In the genomic region with DNA sequence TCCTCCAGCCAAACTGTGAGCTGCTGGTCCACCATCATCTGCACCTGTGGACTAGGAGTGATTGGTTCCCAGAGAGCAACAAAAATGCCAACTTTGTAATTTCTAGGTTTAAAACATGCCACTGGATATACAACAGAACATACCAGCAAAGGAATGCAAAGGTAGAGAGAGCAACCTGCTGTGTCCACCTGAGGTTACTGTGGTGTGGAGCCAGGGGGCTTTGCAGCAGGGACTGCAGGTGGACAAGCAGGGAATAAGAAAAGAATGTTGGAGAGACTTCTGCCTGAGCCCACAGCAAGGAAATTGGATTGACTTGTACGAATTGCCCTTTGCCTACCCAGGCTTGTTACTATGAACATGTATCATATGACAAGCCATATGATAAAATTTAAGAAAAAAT, we compare ENCODE assay signal across 35 cellular contexts.
"Had no signal": no experiment of that assay in that cellular context is flagged by ENCODE, and none has a peak within 500 bp of the region (broad histone marks: within the 10 kb centered on the region; RNA-seq: fewer than 3 reads in every experiment).

No MANE protein-coding gene starts in this region.

- H3K4me3 ChIP-seq: adrenal gland, body of pancreas, breast epithelium had no signal

- DNase-seq: activated B cell treated with CpG ODN at 0.5 μM for 24 hours; activated CD4-positive, alpha-beta memory T cell treated with anti-CD3 and anti-CD28 coated beads for 36 hours; activated CD4-positive, alpha-beta T cell treated with anti-CD3 and anti-CD28 coated beads for 4 hours; activated CD4-positive, alpha-beta T cell treated with anti-CD3 and anti-CD28 coated beads, Interleukin-2, amount 10 ng/mL, durations not matched to agents 24 days and 14 days; activated CD4-positive, alpha-beta T cell treated with anti-CD3 and anti-CD28 coated beads, Interleukin-2, amount 50 U/mL, for 1 hour; activated CD4-positive, alpha-beta T cell treated with anti-CD3 and anti-CD28 coated beads, Interleukin-2, amount 50 U/mL, for 4 hours; activated CD4-positive, CD25-positive, alpha-beta regulatory T cell treated with anti-CD3 and anti-CD28 coated beads, Interleukin-2, amount 50 U/mL, for 72 hours; activated CD8-positive, alpha-beta memory T cell treated with anti-CD3 and anti-CD28 coated beads, Interleukin-2, amount 50 U/mL, for 4 hours; activated CD8-positive, alpha-beta T cell treated with anti-CD3 and anti-CD28 coated beads for 36 hours; activated effector memory CD4-positive, alpha-beta T cell treated with anti-CD3 and anti-CD28 coated beads, Interleukin-2, amount 50 U/mL, for 16 hours; activated gamma-delta T cell treated with Interleukin-2 at 50 U/mL for 16 hours; activated naive CD4-positive, alpha-beta T cell; activated naive CD4-positive, alpha-beta T cell treated with anti-CD3 and anti-CD28 coated beads for 36 hours; activated naive CD4-positive, alpha-beta T cell treated with anti-CD3 and anti-CD28 coated beads, Interleukin-2, amount 50 U/mL, for 16 hours; activated naive CD8-positive, alpha-beta T cell treated with anti-CD3 and anti-CD28 coated beads for 36 hours; activated T-cell treated with anti-CD3 and anti-CD28 coated beads for 4 hours; activated T-cell treated with anti-CD3 and anti-CD28 coated beads, Interleukin-2, amount 50 U/mL, for 1 hour; activated T-cell treated with anti-CD3 and anti-CD28 coated beads, Interleukin-2, amount 50 U/mL, for 4 hours; activated T-cell treated with anti-CD3 and anti-CD28 coated beads, Interleukin-2, amount 50 U/mL, for 72 hours; adrenal gland; amniotic stem cell; aorta; body of pancreas; brain microvascular endothelial cell; central memory CD4-positive, alpha-beta T cell; T-helper 1 cell; T-helper 2 cell; T-helper 9 cell; WERI-Rb-1 had no signal

- H3K36me3 ChIP-seq: adrenal gland, brain microvascular endothelial cell, breast epithelium, WERI-Rb-1 had no signal

- H3K27ac Mint-ChIP-seq: activated B cell treated with CpG ODN at 0.5 μM for 24 hours; activated CD4-positive, alpha-beta memory T cell treated with anti-CD3 and anti-CD28 coated beads for 36 hours; activated CD4-positive, alpha-beta T cell treated with anti-CD3 and anti-CD28 coated beads, Interleukin-2, amount 10 ng/mL, durations not matched to agents 24 days and 14 days; activated CD8-positive, alpha-beta T cell treated with anti-CD3 and anti-CD28 coated beads for 36 hours; activated naive CD4-positive, alpha-beta T cell treated with anti-CD3 and anti-CD28 coated beads for 36 hours; activated naive CD4-positive, alpha-beta T cell treated with anti-CD3 and anti-CD28 coated beads, Interleukin-2, amount 50 U/mL, for 72 hours; activated naive CD8-positive, alpha-beta T cell treated with anti-CD3 and anti-CD28 coated beads for 36 hours; activated T-cell treated with anti-CD3 and anti-CD28 coated beads, Interleukin-2, amount 50 U/mL, for 72 hours; activated T-helper 1 cell treated with anti-CD3 and anti-CD28 coated beads, Interleukin-12 subunit alpha, Interleukin-12 subunit beta, Interleukin-2, Interleukin-4 antibody, amounts not matched to agents 30 ng/mL and 10 ng/mL and 1 ng/mL, durations not matched to agents 14 hours and 24 hours and 36 hours; activated T-helper 17 cell treated with anti-CD3 and anti-CD28 coated beads, Interleukin-2, amount 50 U/mL, for 72 hours; T-helper 1 cell treated with Interleukin-12 subunit alpha and Interleukin-12 subunit beta and Interleukin-4 antibody, amounts not matched to agents 30 μg/mL and 1 μg/mL, for 36 hours; T-helper 2 cell treated with Interferon-gamma antibody and Interleukin-4, amounts not matched to agents 5 μg/mL and 100 μg/mL, for 36 hours had no signal

- H3K27me3 Mint-ChIP-seq: activated B cell treated with CpG ODN at 0.5 μM for 24 hours; activated CD4-positive, alpha-beta memory T cell treated with anti-CD3 and anti-CD28 coated beads for 36 hours; activated CD4-positive, alpha-beta T cell treated with anti-CD3 and anti-CD28 coated beads, Interleukin-2, amount 10 ng/mL, durations not matched to agents 24 days and 14 days; activated CD8-positive, alpha-beta T cell treated with anti-CD3 and anti-CD28 coated beads for 36 hours; activated naive CD8-positive, alpha-beta T cell treated with anti-CD3 and anti-CD28 coated beads for 36 hours; activated T-helper 17 cell treated with anti-CD3 and anti-CD28 coated beads, Interleukin-2, amount 50 U/mL, for 72 hours had no signal

- ATAC-seq: activated CD8-positive, alpha-beta T cell treated with anti-CD3 and anti-CD28 coated beads for 36 hours; activated naive CD4-positive, alpha-beta T cell treated with anti-CD3 and anti-CD28 coated beads, Interleukin-2, amount 50 U/mL, for 72 hours; activated T-cell treated with anti-CD3 and anti-CD28 coated beads, Interleukin-2, amount 50 U/mL, for 4 hours; activated T-cell treated with anti-CD3 and anti-CD28 coated beads, Interleukin-2, amount 50 U/mL, for 72 hours; activated T-helper 17 cell treated with anti-CD3 and anti-CD28 coated beads, Interleukin-2, amount 50 U/mL, for 72 hours; body of pancreas had no signal

- H3K9me3 Mint-ChIP-seq: activated naive CD8-positive, alpha-beta T cell treated with anti-CD3 and anti-CD28 coated beads for 36 hours; activated T-cell treated with anti-CD3 and anti-CD28 coated beads, Interleukin-2, amount 50 U/mL, for 4 hours had no signal

- H3K27me3 ChIP-seq: adrenal gland, body of pancreas, brain microvascular endothelial cell, breast epithelium had no signal

- H3K9me3 ChIP-seq: adrenal gland, body of pancreas had no signal

- H3K36me3 Mint-ChIP-seq: activated CD4-positive, alpha-beta memory T cell treated with anti-CD3 and anti-CD28 coated beads for 36 hours; activated naive CD4-positive, alpha-beta T cell treated with anti-CD3 and anti-CD28 coated beads, Interleukin-2, amount 50 U/mL, for 72 hours; activated naive CD8-positive, alpha-beta T cell treated with anti-CD3 and anti-CD28 coated beads for 36 hours had no signal

- H3K27ac ChIP-seq: adrenal gland, body of pancreas, breast epithelium, WERI-Rb-1 had no signal

- H3K4me3 Mint-ChIP-seq: activated B cell treated with CpG ODN at 0.5 μM for 24 hours; activated CD4-positive, alpha-beta memory T cell treated with anti-CD3 and anti-CD28 coated beads for 36 hours; activated CD4-positive, alpha-beta T cell treated with anti-CD3 and anti-CD28 coated beads, Interleukin-2, amount 10 ng/mL, durations not matched to agents 24 days and 14 days; activated CD8-positive, alpha-beta T cell treated with anti-CD3 and anti-CD28 coated beads for 36 hours; activated naive CD4-positive, alpha-beta T cell treated with anti-CD3 and anti-CD28 coated beads for 36 hours; activated naive CD8-positive, alpha-beta T cell treated with anti-CD3 and anti-CD28 coated beads for 36 hours; activated T-cell treated with anti-CD3 and anti-CD28 coated beads, Interleukin-2, amount 50 U/mL, for 4 hours; activated T-cell treated with anti-CD3 and anti-CD28 coated beads, Interleukin-2, amount 50 U/mL, for 72 hours; activated T-helper 1 cell treated with anti-CD3 and anti-CD28 coated beads, Interleukin-12 subunit alpha, Interleukin-12 subunit beta, Interleukin-2, Interleukin-4 antibody, amounts not matched to agents 30 ng/mL and 10 ng/mL and 1 ng/mL, durations not matched to agents 14 hours and 24 hours and 36 hours; activated T-helper 17 cell treated with anti-CD3 and anti-CD28 coated beads, Interleukin-2, amount 50 U/mL, for 72 hours; T-helper 1 cell treated with Interleukin-12 subunit alpha and Interleukin-12 subunit beta and Interleukin-4 antibody, amounts not matched to agents 30 μg/mL and 1 μg/mL, for 36 hours; T-helper 2 cell treated with Interferon-gamma antibody and Interleukin-4, amounts not matched to agents 5 μg/mL and 100 μg/mL, for 36 hours had no signal

- H3K4me1 ChIP-seq: adrenal gland, body of pancreas, breast epithelium had no signal

- H3K4me1 Mint-ChIP-seq: activated B cell treated with CpG ODN at 0.5 μM for 24 hours; activated CD4-positive, alpha-beta T cell treated with anti-CD3 and anti-CD28 coated beads, Interleukin-2, amount 10 ng/mL, durations not matched to agents 24 days and 14 days; activated naive CD8-positive, alpha-beta T cell treated with anti-CD3 and anti-CD28 coated beads for 36 hours; activated T-helper 17 cell treated with anti-CD3 and anti-CD28 coated beads, Interleukin-2, amount 50 U/mL, for 72 hours had no signal
